ENCODE assay signal across 22 cellular contexts in the genomic region with DNA sequence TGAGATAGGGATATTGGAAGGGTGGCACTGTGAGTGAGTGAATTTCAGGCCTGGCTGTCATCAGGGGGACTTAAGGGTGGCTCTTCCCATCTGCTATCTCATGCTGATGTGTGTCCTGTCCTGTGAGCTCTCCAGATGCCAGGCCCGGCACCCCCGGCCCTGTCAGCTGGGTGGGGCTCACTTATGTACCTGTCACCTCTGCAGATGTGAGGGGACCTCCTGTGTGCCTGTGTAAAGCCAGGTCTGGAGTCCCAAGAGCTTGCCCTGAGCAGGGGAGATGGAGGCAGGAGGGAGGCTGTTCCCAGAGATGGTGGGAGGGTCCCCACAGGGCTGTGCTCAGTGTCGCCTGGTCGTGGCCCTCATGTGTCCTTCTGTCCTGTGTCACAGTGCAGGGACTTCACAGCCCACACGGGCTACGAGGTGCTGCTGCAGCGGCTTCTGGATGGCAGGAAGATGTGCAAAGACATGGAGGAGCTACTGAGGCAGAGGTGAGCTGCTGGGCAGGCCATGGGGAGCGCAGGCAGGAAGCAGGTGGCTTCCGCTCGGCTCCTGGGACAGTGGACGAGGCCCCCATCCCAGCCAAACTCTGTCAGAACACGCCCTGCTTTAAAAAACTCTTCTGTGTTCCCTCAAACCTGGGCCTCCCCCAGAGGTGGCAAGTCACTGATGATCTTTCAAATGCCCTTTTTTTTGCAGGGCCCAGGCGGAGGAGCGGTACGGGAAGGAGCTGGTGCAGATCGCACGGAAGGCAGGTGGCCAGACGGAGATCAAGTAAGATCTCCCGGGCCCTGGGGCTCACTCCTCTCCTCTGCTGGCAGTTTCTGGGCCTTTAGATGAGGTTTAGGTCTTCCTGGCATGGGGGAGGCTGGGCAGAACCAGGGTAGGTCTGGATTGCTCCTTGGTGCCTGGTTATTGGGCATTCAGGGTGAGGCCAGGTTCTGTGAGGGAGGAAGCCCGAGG. TPM values are rescaled to one million over a fixed set of nuclear protein-coding genes. Genes with fewer than 3 reads are reported as not detected.
DNase-seq lines count a peak whose midpoint lies in the region; ATAC-seq and TF ChIP-seq lines count a peak whose summit lies in the region.
"Had no signal": no experiment of that assay in that cellular context is flagged by ENCODE, and none has a peak within 500 bp of the region (broad histone marks: within the 10 kb centered on the region; RNA-seq: fewer than 3 reads in every experiment).

No MANE protein-coding gene starts in this region.

- no peak for DNase-seq in T-helper 2 cell treated with Interferon-gamma antibody and Interleukin-4, amounts not matched to agents 5 μg/mL and 100 μg/mL, for 36 hours (ENCODE audit: low spot score)
- DNase-seq in T-helper 2 cell (no peak), PC-9 (no peak)
- DNase-seq in CD4-positive, alpha-beta T cell: no peak
- no peak for DNase-seq in activated T-helper 2 cell treated with anti-CD3 and anti-CD28 coated beads, Interferon-gamma antibody, Interleukin-2, Interleukin-4, amounts not matched to agents 10 μg/mL and 5 μg/mL and 100 μg/mL, durations not matched to agents 14 hours and 24 hours and 36 hours (ENCODE audit: low spot score)
- no peak for DNase-seq in naive thymus-derived CD4-positive, alpha-beta T cell
- DNase-seq: 8988T; activated CD4-positive, alpha-beta T cell treated with anti-CD3 and anti-CD28 coated beads, Interleukin-2, amount 50 U/mL, for 1 hour; DMS79; NCI-H146; NCI-H774; stimulated activated CD4-positive, alpha-beta T cell treated with anti-CD3 and anti-CD28 coated beads, Interleukin-4, amount 100 ng/mL, for 24 hours had no signal

- no peak overlapping the region for H3K4me2 ChIP-seq in PC-9

- BruUV-seq in PC-9 (replicated peaks; lab: Mats Ljungman, UMichigan): no TSS peak

- peak overlapping the region; percentile 72 for H3K27ac Mint-ChIP-seq in T-helper 2 cell treated with Interferon-gamma antibody and Interleukin-4, amounts not matched to agents 5 μg/mL and 100 μg/mL, for 36 hours
- peak overlapping the region; percentile 69 for H3K27ac Mint-ChIP-seq in CD4-positive, alpha-beta T cell
- H3K27ac Mint-ChIP-seq in activated T-helper 2 cell treated with anti-CD3 and anti-CD28 coated beads, Interferon-gamma antibody, Interleukin-2, Interleukin-4, amounts not matched to agents 10 μg/mL and 5 μg/mL and 100 μg/mL, durations not matched to agents 14 hours and 24 hours and 36 hours: peak overlapping the region; percentile 100
- peak overlapping the region; percentile 12 to 99 (median 76) for H3K27ac Mint-ChIP-seq in naive thymus-derived CD4-positive, alpha-beta T cell
- H3K27ac Mint-ChIP-seq: B cell had no signal

- peaks cover 61% of the 10 kb centered on the region for H3K4me1 Mint-ChIP-seq in T-helper 2 cell treated with Interferon-gamma antibody and Interleukin-4, amounts not matched to agents 5 μg/mL and 100 μg/mL, for 36 hours (ENCODE audit: low read depth)
- H3K4me1 Mint-ChIP-seq in CD4-positive, alpha-beta T cell (ENCODE audit: low read depth): peaks cover 83% of the 10 kb centered on the region
- peaks cover 79% of the 10 kb centered on the region for H3K4me1 Mint-ChIP-seq in activated T-helper 2 cell treated with anti-CD3 and anti-CD28 coated beads, Interferon-gamma antibody, Interleukin-2, Interleukin-4, amounts not matched to agents 10 μg/mL and 5 μg/mL and 100 μg/mL, durations not matched to agents 14 hours and 24 hours and 36 hours (ENCODE audit: low read depth)
- peaks cover 56 to 96% (median 72%) of the 10 kb centered on the region in 7 donors for H3K4me1 Mint-ChIP-seq in naive thymus-derived CD4-positive, alpha-beta T cell

- POLR2A ChIA-PET in CD4-positive, alpha-beta T cell (lab: Charles Lee): interaction anchor here (0.9 to 8.5 kb wide), 2 partner anchors 22 to 29 kb away, joined by 3 to 124 read pairs; partner anchors contain the start of gene PSTPIP1
- POLR2A ChIA-PET in naive thymus-derived CD4-positive, alpha-beta T cell (lab: Charles Lee): interaction anchor here (2.7 to 3.2 kb wide), 2 partner anchors 21 to 23 kb away, joined by 11 to 18 read pairs; partner anchors contain the start of gene PSTPIP1
- POLR2A ChIA-PET in PC-9 (lab: Charles Lee; ENCODE audit: unreplicated experiment): no interaction called here

- H3K36me3 Mint-ChIP-seq in T-helper 2 cell treated with Interferon-gamma antibody and Interleukin-4, amounts not matched to agents 5 μg/mL and 100 μg/mL, for 36 hours (ENCODE audit: low read depth): peaks cover 44% of the 10 kb centered on the region
- H3K36me3 Mint-ChIP-seq in CD4-positive, alpha-beta T cell (ENCODE audit: low read depth): peaks cover 56% of the 10 kb centered on the region
- peaks cover 69% of the 10 kb centered on the region for H3K36me3 Mint-ChIP-seq in activated T-helper 2 cell treated with anti-CD3 and anti-CD28 coated beads, Interferon-gamma antibody, Interleukin-2, Interleukin-4, amounts not matched to agents 10 μg/mL and 5 μg/mL and 100 μg/mL, durations not matched to agents 14 hours and 24 hours and 36 hours (ENCODE audit: low read depth)
- H3K36me3 Mint-ChIP-seq in naive thymus-derived CD4-positive, alpha-beta T cell: peaks cover 0 to 30% (median 5%) of the 10 kb centered on the region in 5 donors

- H4K20me1 ChIP-seq in PC-9 (ENCODE audit: insufficient read depth): no peaks in the 10 kb centered on the region

- peaks cover 73 to 100% of the 10 kb centered on the region in 2 donors for H3K4me1 ChIP-seq in naive thymus-derived CD4-positive, alpha-beta T cell (ENCODE audit: control insufficient read depth in 2 of 2, insufficient read depth in 2 of 2, low read length in 2 of 2)
- H3K4me1 ChIP-seq in PC-9 (replicated peaks; ENCODE audit: insufficient read depth): peaks cover 10% of the 10 kb centered on the region; the same call in 1 of the 2 replicates

- H3F3A ChIP-seq in PC-9 (ENCODE audit: insufficient read depth, low read depth): no peaks in the 10 kb centered on the region

- no peaks in the 10 kb centered on the region for H3K79me2 ChIP-seq in PC-9 (ENCODE audit: low read depth)

- no peak overlapping the region for H3K4me3 ChIP-seq in naive thymus-derived CD4-positive, alpha-beta T cell (ENCODE audit: low read length)
- H3K4me3 ChIP-seq in PC-9: no peak overlapping the region
- H3K4me3 ChIP-seq: ascending aorta, lung, skin epidermis, thoracic aorta had no signal

- peaks cover 0 to 40% (median 0%) of the 10 kb centered on the region in 3 experiments for H3K36me3 ChIP-seq in naive thymus-derived CD4-positive, alpha-beta T cell (ENCODE audit: control insufficient read depth in 2 of 3, insufficient read depth in 3 of 3, low read length in 3 of 3)
- H3K36me3 ChIP-seq in PC-9 (ENCODE audit: low read depth): no peaks in the 10 kb centered on the region
- H3K36me3 ChIP-seq: thoracic aorta had no signal

- H3K4me3 Mint-ChIP-seq in T-helper 2 cell treated with Interferon-gamma antibody and Interleukin-4, amounts not matched to agents 5 μg/mL and 100 μg/mL, for 36 hours: no peak overlapping the region
- H3K4me3 Mint-ChIP-seq in CD4-positive, alpha-beta T cell: no peak overlapping the region
- no peak overlapping the region for H3K4me3 Mint-ChIP-seq in activated T-helper 2 cell treated with anti-CD3 and anti-CD28 coated beads, Interferon-gamma antibody, Interleukin-2, Interleukin-4, amounts not matched to agents 10 μg/mL and 5 μg/mL and 100 μg/mL, durations not matched to agents 14 hours and 24 hours and 36 hours (ENCODE audit: low read depth)
- peak overlapping the region in 1 of 10 donors; percentile 28 for H3K4me3 Mint-ChIP-seq in naive thymus-derived CD4-positive, alpha-beta T cell
- H3K4me3 Mint-ChIP-seq: B cell had no signal

- H3K9me3 Mint-ChIP-seq in T-helper 2 cell treated with Interferon-gamma antibody and Interleukin-4, amounts not matched to agents 5 μg/mL and 100 μg/mL, for 36 hours: no peaks in the 10 kb centered on the region
- H3K9me3 Mint-ChIP-seq in CD4-positive, alpha-beta T cell: no peaks in the 10 kb centered on the region
- no peaks in the 10 kb centered on the region for H3K9me3 Mint-ChIP-seq in activated T-helper 2 cell treated with anti-CD3 and anti-CD28 coated beads, Interferon-gamma antibody, Interleukin-2, Interleukin-4, amounts not matched to agents 10 μg/mL and 5 μg/mL and 100 μg/mL, durations not matched to agents 14 hours and 24 hours and 36 hours
- H3K9me3 Mint-ChIP-seq in naive thymus-derived CD4-positive, alpha-beta T cell: no peaks in the 10 kb centered on the region

- no peak for ATAC-seq in CD4-positive, alpha-beta T cell (ENCODE audit: poor library complexity)
- no peak for ATAC-seq in naive thymus-derived CD4-positive, alpha-beta T cell
- ATAC-seq in GM19467 (IDR thresholded peaks at IDR 0.05; ENCODE audit: unreplicated experiment) (no peak), HG02759 (IDR thresholded peaks at IDR 0.05; ENCODE audit: unreplicated experiment) (no peak)

- no peak overlapping the region for H2AFZ ChIP-seq in PC-9

- no peaks in the 10 kb centered on the region for H3K27me3 Mint-ChIP-seq in T-helper 2 cell treated with Interferon-gamma antibody and Interleukin-4, amounts not matched to agents 5 μg/mL and 100 μg/mL, for 36 hours (ENCODE audit: low read depth)
- no peaks in the 10 kb centered on the region for H3K27me3 Mint-ChIP-seq in CD4-positive, alpha-beta T cell
- no peaks in the 10 kb centered on the region for H3K27me3 Mint-ChIP-seq in activated T-helper 2 cell treated with anti-CD3 and anti-CD28 coated beads, Interferon-gamma antibody, Interleukin-2, Interleukin-4, amounts not matched to agents 10 μg/mL and 5 μg/mL and 100 μg/mL, durations not matched to agents 14 hours and 24 hours and 36 hours (ENCODE audit: low read depth)
- no peaks in the 10 kb centered on the region for H3K27me3 Mint-ChIP-seq in naive thymus-derived CD4-positive, alpha-beta T cell
- H3K27me3 Mint-ChIP-seq: B cell had no signal

- CTCF ChIA-PET in CD4-positive, alpha-beta T cell (lab: Charles Lee): no interaction called here
- CTCF ChIA-PET in naive thymus-derived CD4-positive, alpha-beta T cell (lab: Charles Lee): interaction anchor here (1.1 kb wide), 1 partner anchor 44 kb away, joined by 6 read pairs; no protein-coding TSS in a partner anchor
- CTCF ChIA-PET in PC-9 (lab: Charles Lee): no interaction called here

- peak overlapping the region; percentile 43 for H3K27ac ChIP-seq in CD4-positive, alpha-beta T cell (ENCODE audit: low read depth, low read length)
- H3K27ac ChIP-seq in naive thymus-derived CD4-positive, alpha-beta T cell (ENCODE audit: low read depth, low read length): peak overlapping the region; percentile 74
- H3K27ac ChIP-seq in PC-9: no peak overlapping the region
- H3K27ac ChIP-seq: ascending aorta, thoracic aorta had no signal

- no peaks in the 10 kb centered on the region for H3K9me2 ChIP-seq in PC-9 (ENCODE audit: insufficient read depth)

- intact Hi-C loops in CD4-positive, alpha-beta T cell (cut with DNase I, micrococcal nuclease): no loop called here
- intact Hi-C loops in activated T-helper 2 cell treated with anti-CD3 and anti-CD28 coated beads, Interferon-gamma antibody, Interleukin-2, Interleukin-4, amounts not matched to agents 10 μg/mL and 5 μg/mL and 100 μg/mL, durations not matched to agents 14 hours and 24 hours and 36 hours (cut with micrococcal nuclease): no loop called here
- intact Hi-C loops in naive thymus-derived CD4-positive, alpha-beta T cell (cut with micrococcal nuclease): no loop called here
- intact Hi-C loops in PC-9 (cut with micrococcal nuclease; ENCODE audit: unreplicated experiment): no loop called here

- H3K27me3 ChIP-seq in CD4-positive, alpha-beta T cell (ENCODE audit: control insufficient read depth, insufficient read depth, low read length): no peaks in the 10 kb centered on the region
- no peaks in the 10 kb centered on the region for H3K27me3 ChIP-seq in naive thymus-derived CD4-positive, alpha-beta T cell (ENCODE audit: control insufficient read depth in 2 of 2, insufficient read depth in 2 of 2, low read length in 2 of 2)
- no peaks in the 10 kb centered on the region for H3K27me3 ChIP-seq in PC-9 (ENCODE audit: insufficient read depth, low read depth)
- H3K27me3 ChIP-seq: ascending aorta had no signal

- no peaks in the 10 kb centered on the region for H3K9me3 ChIP-seq in CD4-positive, alpha-beta T cell (ENCODE audit: control insufficient read depth, low read length)
- no peaks in the 10 kb centered on the region for H3K9me3 ChIP-seq in naive thymus-derived CD4-positive, alpha-beta T cell (ENCODE audit: control insufficient read depth in 2 of 3, low read length in 3 of 3)
- no peaks in the 10 kb centered on the region for H3K9me3 ChIP-seq in PC-9 (ENCODE audit: insufficient read depth, low read depth)
- H3K9me3 ChIP-seq: ascending aorta, thoracic aorta had no signal

- TF ChIP-seq CTCF in CD4-positive, alpha-beta T cell (IDR thresholded peaks at IDR 0.05): no peak
- TF ChIP-seq CTCF in PC-9 (conservative IDR thresholded peaks at IDR 0.05): no peak

RNA-seq across cellular contexts. Expression of gene PSTPIP1, which starts 23.1 kb away (rescaled TPM):
- total RNA-seq in CD4-positive, alpha-beta T cell: 10 to 100 TPM; 79.4 to 82.7 TPM
- 167 and 169 TPM in 2 replicates for total RNA-seq in activated T-helper 2 cell treated with anti-CD3 and anti-CD28 coated beads, Interferon-gamma antibody, Interleukin-2, Interleukin-4, amounts not matched to agents 10 μg/mL and 5 μg/mL and 100 μg/mL, durations not matched to agents 14 hours and 24 hours and 36 hours
- total RNA-seq in naive thymus-derived CD4-positive, alpha-beta T cell: 100 to 1,000 TPM; 101 to 182 (median 146) TPM
- polyA plus RNA-seq in naive thymus-derived CD4-positive, alpha-beta T cell: 10 to 100 TPM; 29.1 to 38.2 TPM
- not detected in 2 replicates for total RNA-seq in PC-9 (2021)
- total RNA-seq: M059J, myocyte, SK-MEL-5 had no signal

RNA-seq across cellular contexts. Expression of gene TSPAN3, which starts 52.9 kb away (rescaled TPM):
- 10 to 100 TPM; 14.7 to 15.5 TPM for total RNA-seq in CD4-positive, alpha-beta T cell
- total RNA-seq in activated T-helper 2 cell treated with anti-CD3 and anti-CD28 coated beads, Interferon-gamma antibody, Interleukin-2, Interleukin-4, amounts not matched to agents 10 μg/mL and 5 μg/mL and 100 μg/mL, durations not matched to agents 14 hours and 24 hours and 36 hours: 37.8 and 40.1 TPM in 2 replicates
- total RNA-seq in naive thymus-derived CD4-positive, alpha-beta T cell: 10 to 100 TPM; 17.5 to 24.4 (median 21.7) TPM
- 100 to 1,000 TPM in 1 of 2 donors, 10 to 100 TPM in 1; 74.7 to 101 TPM for polyA plus RNA-seq in naive thymus-derived CD4-positive, alpha-beta T cell
- 133 and 151 TPM in 2 replicates for total RNA-seq in PC-9 (2021)

Comparison
In these comparisons a context has a peak if more than half of its experiments do, and no peak if none do; other contexts are left out.
1. RNA of gene PSTPIP1, which starts 23.1 kb away (total RNA-seq): 167 to 169 TPM in activated T-helper 2 cell treated with anti-CD3 and anti-CD28 coated beads, Interferon-gamma antibody, Interleukin-2, Interleukin-4, amounts not matched to agents 10 μg/mL and 5 μg/mL and 100 μg/mL, durations not matched to agents 14 hours and 24 hours and 36 hours, 101 to 182 TPM in naive thymus-derived CD4-positive, alpha-beta T cell and 79.4 to 82.7 TPM in CD4-positive, alpha-beta T cell; not detected in PC-9; every median in the first group is over 10 times any median in the second.
2. Peak in every context shown above with its lines, with median percentiles within 50 percentile points of each other: H3K27ac Mint-ChIP-seq.